33 cellular contexts compared by ENCODE assay signal in genomic region chr2:120611961-120612360, GRCh38.
"Had no signal": no experiment of that assay in that cellular context is flagged by ENCODE, and none has a peak within 500 bp of the region (broad histone marks: within the 10 kb centered on the region; RNA-seq: fewer than 3 reads in every experiment).

No MANE protein-coding gene starts in this region.

- H3K36me3 Mint-ChIP-seq: activated naive CD8-positive, alpha-beta T cell; brain had no signal

- H3K27me3 Mint-ChIP-seq: activated CD8-positive, alpha-beta T cell treated with anti-CD3 and anti-CD28 coated beads for 36 hours; activated naive CD8-positive, alpha-beta T cell had no signal

- H3K4me1 Mint-ChIP-seq: activated T-helper 17 cell treated with anti-CD3 and anti-CD28 coated beads, Interleukin-2, amount 50 U/mL, for 72 hours had no signal

- ATAC-seq: activated CD8-positive, alpha-beta T cell treated with anti-CD3 and anti-CD28 coated beads for 36 hours; activated T-cell treated with anti-CD3 and anti-CD28 coated beads, Interleukin-2, amount 50 U/mL, for 4 hours; activated T-helper 17 cell treated with anti-CD3 and anti-CD28 coated beads, Interleukin-2, amount 50 U/mL, for 72 hours; effector memory CD8-positive, alpha-beta T cell; foreskin keratinocyte; gastrocnemius medialis; T-helper 17 cell had no signal

- H3K4me3 Mint-ChIP-seq: activated CD8-positive, alpha-beta T cell treated with anti-CD3 and anti-CD28 coated beads for 36 hours; activated naive CD8-positive, alpha-beta T cell; activated T-cell treated with anti-CD3 and anti-CD28 coated beads, Interleukin-2, amount 50 U/mL, for 4 hours; activated T-helper 17 cell treated with anti-CD3 and anti-CD28 coated beads, Interleukin-2, amount 50 U/mL, for 72 hours; brain; effector memory CD8-positive, alpha-beta T cell; T-helper 17 cell; T-helper 2 cell treated with Interferon-gamma antibody and Interleukin-4, amounts not matched to agents 5 μg/mL and 100 μg/mL, for 36 hours had no signal

- H3K27ac ChIP-seq: breast epithelium, cardiac muscle cell, esophagus muscularis mucosa, foreskin keratinocyte, gastrocnemius medialis, heart left ventricle had no signal

- H3K9me3 Mint-ChIP-seq: activated CD8-positive, alpha-beta T cell treated with anti-CD3 and anti-CD28 coated beads for 36 hours; activated T-cell treated with anti-CD3 and anti-CD28 coated beads, Interleukin-2, amount 50 U/mL, for 4 hours; activated T-helper 17 cell treated with anti-CD3 and anti-CD28 coated beads, Interleukin-2, amount 50 U/mL, for 72 hours; brain; effector memory CD8-positive, alpha-beta T cell; T-helper 2 cell treated with Interferon-gamma antibody and Interleukin-4, amounts not matched to agents 5 μg/mL and 100 μg/mL, for 36 hours had no signal

- H3K4me1 ChIP-seq: breast epithelium, foreskin keratinocyte had no signal

- H3K36me3 ChIP-seq: breast epithelium, cardiac muscle cell, esophagus muscularis mucosa, gastrocnemius medialis, heart left ventricle had no signal

- H3K27ac Mint-ChIP-seq: activated CD8-positive, alpha-beta T cell treated with anti-CD3 and anti-CD28 coated beads for 36 hours; activated naive CD8-positive, alpha-beta T cell; activated T-helper 17 cell treated with anti-CD3 and anti-CD28 coated beads, Interleukin-2, amount 50 U/mL, for 72 hours; effector memory CD8-positive, alpha-beta T cell; T-helper 17 cell; T-helper 2 cell treated with Interferon-gamma antibody and Interleukin-4, amounts not matched to agents 5 μg/mL and 100 μg/mL, for 36 hours had no signal

- H3K4me3 ChIP-seq: breast epithelium, cardiac muscle cell, esophagus muscularis mucosa, gastrocnemius medialis, heart left ventricle had no signal

- H3K27me3 ChIP-seq: breast epithelium, gastrocnemius medialis had no signal

- DNase-seq: activated CD4-positive, alpha-beta T cell treated with anti-CD3 and anti-CD28 coated beads for 4 hours; activated CD4-positive, alpha-beta T cell treated with anti-CD3 and anti-CD28 coated beads, Interleukin-2, amount 50 U/mL, for 1 hour; activated CD4-positive, alpha-beta T cell treated with anti-CD3 and anti-CD28 coated beads, Interleukin-2, amount 50 U/mL, for 48 hours; activated CD4-positive, CD25-positive, alpha-beta regulatory T cell; activated CD4-positive, CD25-positive, alpha-beta regulatory T cell treated with anti-CD3 and anti-CD28 coated beads, Interleukin-2, amount 50 U/mL, for 72 hours; activated CD8-positive, alpha-beta memory T cell treated with anti-CD3 and anti-CD28 coated beads for 24 hours; activated CD8-positive, alpha-beta T cell treated with anti-CD3 and anti-CD28 coated beads for 36 hours; activated effector memory CD4-positive, alpha-beta T cell treated with Interleukin-2 at 50 U/mL for 16 hours; activated gamma-delta T cell treated with Interleukin-2 at 50 U/mL for 16 hours; activated naive CD4-positive, alpha-beta T cell treated with anti-CD3 and anti-CD28 coated beads, Interleukin-2, amount 50 U/mL, for 16 hours; activated naive CD4-positive, alpha-beta T cell treated with Interleukin-2 at 50 U/mL for 16 hours; activated T-cell treated with anti-CD3 and anti-CD28 coated beads, Interleukin-2, amount 50 U/mL, for 4 hours; amygdala; central memory CD4-positive, alpha-beta T cell; cortex of kidney; dermis blood vessel endothelial cell; effector CD4-positive, alpha-beta T cell; effector memory CD8-positive, alpha-beta T cell; erythroblast; foreskin keratinocyte; gastrocnemius medialis; glutamatergic neuron; T-helper 1 cell; T-helper 17 cell; T1000 had no signal

- H3K9me3 ChIP-seq: breast epithelium, esophagus muscularis mucosa, gastrocnemius medialis, heart left ventricle had no signal
